Comparison of ENCODE assay signal across 9 cellular contexts in genomic region chr1:182301467-182302198, GRCh38.
DNase-seq lines count a peak whose midpoint lies in the region; ATAC-seq and TF ChIP-seq lines count a peak whose summit lies in the region.
"Had no signal": no experiment of that assay in that cellular context is flagged by ENCODE, and none has a peak within 500 bp of the region (broad histone marks: within the 10 kb centered on the region; RNA-seq: fewer than 3 reads in every experiment).

No MANE protein-coding gene starts in this region.

- no peaks in the 10 kb centered on the region for H3K9me3 ChIP-seq in mucosa of descending colon
- H3K9me3 ChIP-seq in esophagus squamous epithelium: no peaks in the 10 kb centered on the region
- H3K9me3 ChIP-seq: A549 had no signal

- H3K36me3 ChIP-seq in mucosa of descending colon (ENCODE audit: low read depth): no peaks in the 10 kb centered on the region
- H3K36me3 ChIP-seq in esophagus squamous epithelium: no peaks in the 10 kb centered on the region

- intact Hi-C loops in mucosa of descending colon (cut with DNase I, micrococcal nuclease): loop anchor here (5.0 to 10.0 kb wide), 2 partner anchors 91 to 93 kb away; partner anchors contain the start of gene GLUL (in 2 of the 2)
- intact Hi-C loops in esophagus squamous epithelium (cut with DNase I): no loop called here

- H3K9me3 Mint-ChIP-seq in stimulated activated memory B cell treated with anti-CD40 and anti-IgM and Interleukin-4, amounts not matched to agents 10 μg/mL and 1 μg/mL and 100 μg/mL, for 72 hours: no peaks in the 10 kb centered on the region

- H3K4me1 Mint-ChIP-seq in stimulated activated memory B cell treated with anti-CD40 and anti-IgM and Interleukin-4, amounts not matched to agents 10 μg/mL and 1 μg/mL and 100 μg/mL, for 72 hours: no peaks in the 10 kb centered on the region

- peaks cover 12% of the 10 kb centered on the region for H3K4me1 ChIP-seq in mucosa of descending colon (ENCODE audit: low read depth)
- H3K4me1 ChIP-seq in esophagus squamous epithelium: peaks cover 5 to 53% (median 15%) of the 10 kb centered on the region in 3 donors
- H3K4me1 ChIP-seq: A549 had no signal

- peak; percentile 90 for ATAC-seq in mucosa of descending colon
- ATAC-seq in HG03571 (IDR thresholded peaks at IDR 0.05; ENCODE audit: unreplicated experiment): no peak
- ATAC-seq in stimulated activated memory B cell treated with anti-CD40 and anti-IgM and Interleukin-4, amounts not matched to agents 10 μg/mL and 1 μg/mL and 100 μg/mL, for 72 hours: no peak
- ATAC-seq: A549 had no signal

- peaks cover 17% of the 10 kb centered on the region for H3K27me3 Mint-ChIP-seq in stimulated activated memory B cell treated with anti-CD40 and anti-IgM and Interleukin-4, amounts not matched to agents 10 μg/mL and 1 μg/mL and 100 μg/mL, for 72 hours

- H3K4me3 ChIP-seq in choroid plexus epithelial cell (ENCODE audit: low read depth, low read length) (no peak overlapping the region), mucosa of descending colon (no peak overlapping the region), esophagus squamous epithelium (no peak overlapping the region)
- H3K4me3 ChIP-seq: A549 had no signal

- no peak for TF ChIP-seq POLR2A in esophagus squamous epithelium (IDR thresholded peaks at IDR 0.05)

- H3K4me3 Mint-ChIP-seq in stimulated activated memory B cell treated with anti-CD40 and anti-IgM and Interleukin-4, amounts not matched to agents 10 μg/mL and 1 μg/mL and 100 μg/mL, for 72 hours: no peak overlapping the region

- WGBS in esophagus squamous epithelium, 2 donors: 79 to 87% methylated on average over 9 of the region's 9 CpGs

- no peaks in the 10 kb centered on the region for H3K36me3 Mint-ChIP-seq in stimulated activated memory B cell treated with anti-CD40 and anti-IgM and Interleukin-4, amounts not matched to agents 10 μg/mL and 1 μg/mL and 100 μg/mL, for 72 hours

- no peak overlapping the region for H3K27ac Mint-ChIP-seq in stimulated activated memory B cell treated with anti-CD40 and anti-IgM and Interleukin-4, amounts not matched to agents 10 μg/mL and 1 μg/mL and 100 μg/mL, for 72 hours

- TF ChIP-seq CTCF in choroid plexus epithelial cell (conservative IDR thresholded peaks at IDR 0.05; ENCODE audit: low read depth, low read length): no peak
- TF ChIP-seq CTCF in mucosa of descending colon (IDR thresholded peaks at IDR 0.05): no peak
- peak in 2 of 6 experiments; percentile 4 to 9 for TF ChIP-seq CTCF in esophagus squamous epithelium (IDR thresholded peaks at IDR 0.05)

- no peaks in the 10 kb centered on the region for H3K27me3 ChIP-seq in esophagus squamous epithelium

- peak overlapping the region in 2 of 4 donors; percentile 33 to 44 for H3K27ac ChIP-seq in esophagus squamous epithelium
- H3K27ac ChIP-seq: A549 had no signal

- DNase-seq in NCI-H1105 treated with DMSO at 0.1 percent for 48 hours (lab: John Stamatoyannopoulos, UW) (peak; percentile 4), NCI-H1105 (lab: John Stamatoyannopoulos, UW) (no peak), NCI-H446 (lab: John Stamatoyannopoulos, UW) (peak; percentile 48 to 84), choroid plexus epithelial cell (ENCODE audit: low read depth) (peak; percentile 35), mucosa of descending colon (peak in 2 of 3 donors; percentile 49 to 55), esophagus squamous epithelium (lab: John Stamatoyannopoulos, UW) (no peak)

Comparison
In these comparisons a context has a peak if more than half of its experiments do, and no peak if none do; other contexts are left out.
1. DNase-seq: peak in NCI-H1105 treated with DMSO at 0.1 percent for 48 hours (single experiment), NCI-H446 (2 of 2), choroid plexus epithelial cell (single experiment) and mucosa of descending colon (2 of 3); none in NCI-H1105 (single experiment) and esophagus squamous epithelium (single experiment).